ENCODE assay signal across 19 cellular contexts in the genomic region with DNA sequence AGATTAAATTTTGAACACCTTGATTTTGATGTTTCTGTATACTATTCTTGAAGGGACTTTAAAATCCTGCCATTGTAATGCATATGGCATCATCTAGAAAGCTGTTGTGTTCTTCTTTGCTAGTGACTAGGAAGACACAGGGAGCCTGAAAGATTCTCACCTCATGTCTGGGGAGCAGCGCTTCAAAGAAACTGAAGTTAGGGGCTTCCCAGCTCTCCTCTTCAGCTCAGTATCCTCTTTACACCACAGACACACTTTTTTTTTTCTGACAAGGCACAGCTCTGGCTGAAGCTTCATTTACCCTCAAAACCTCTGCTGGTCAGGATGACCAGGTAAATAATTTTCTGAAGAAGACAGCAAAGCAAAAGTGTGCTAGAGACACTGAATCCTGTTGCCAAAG.
"Had no signal": no experiment of that assay in that cellular context is flagged by ENCODE, and none has a peak within 500 bp of the region (broad histone marks: within the 10 kb centered on the region; RNA-seq: fewer than 3 reads in every experiment).

No MANE protein-coding gene starts in this region.

- H3K4me3 Mint-ChIP-seq: endodermal cell; naive thymus-derived CD8-positive, alpha-beta T cell; stimulated activated naive B cell treated with anti-CD40 and anti-IgM and Interleukin-4, amounts not matched to agents 10 μg/mL and 1 μg/mL and 100 μg/mL, for 72 hours; stimulated activated naive CD8-positive, alpha-beta T cell treated with anti-CD3 and anti-CD28 coated beads, Interleukin-15, amount 100 ng/mL, for 72 hours had no signal

- H3K36me3 ChIP-seq: heart left ventricle, transverse colon had no signal

- H3K27me3 ChIP-seq: heart left ventricle, transverse colon had no signal

- H3K36me3 Mint-ChIP-seq: naive thymus-derived CD8-positive, alpha-beta T cell; stimulated activated naive B cell treated with anti-CD40 and anti-IgM and Interleukin-4, amounts not matched to agents 10 μg/mL and 1 μg/mL and 100 μg/mL, for 72 hours had no signal

- DNase-seq: effector CD4-positive, alpha-beta T cell; erythroblast; foreskin melanocyte; heart left ventricle; hippocampal formation; islet precursor cell; mammary epithelial cell; mucosa of descending colon; naive thymus-derived CD8-positive, alpha-beta T cell; posterior cingulate gyrus; stimulated activated CD4-positive, alpha-beta T cell treated with anti-CD3 and anti-CD28 coated beads, Interleukin-2, amount 100 ng/mL, for 24 hours; stimulated activated CD4-positive, alpha-beta T cell treated with anti-CD3 and anti-CD28 coated beads, Interleukin-4, amount 100 ng/mL, for 4 hours; stimulated activated naive B cell treated with anti-CD40 and anti-IgM and Interleukin-4, amounts not matched to agents 10 μg/mL and 1 μg/mL and 100 μg/mL, for 72 hours; stimulated activated naive CD8-positive, alpha-beta T cell treated with anti-CD3 and anti-CD28 coated beads, Interleukin-15, amount 100 ng/mL, for 72 hours; transverse colon had no signal

- H3K27ac Mint-ChIP-seq: endodermal cell; naive thymus-derived CD8-positive, alpha-beta T cell; stimulated activated naive B cell treated with anti-CD40 and anti-IgM and Interleukin-4, amounts not matched to agents 10 μg/mL and 1 μg/mL and 100 μg/mL, for 72 hours; stimulated activated naive CD8-positive, alpha-beta T cell treated with anti-CD3 and anti-CD28 coated beads, Interleukin-15, amount 100 ng/mL, for 72 hours had no signal

- H3K4me1 ChIP-seq: transverse colon had no signal

- H3K9me3 Mint-ChIP-seq: naive thymus-derived CD8-positive, alpha-beta T cell; stimulated activated naive CD8-positive, alpha-beta T cell treated with anti-CD3 and anti-CD28 coated beads, Interleukin-15, amount 100 ng/mL, for 72 hours had no signal

- H3K27ac ChIP-seq: coronary artery, heart left ventricle, thoracic aorta, transverse colon had no signal

- H3K4me3 ChIP-seq: coronary artery, heart left ventricle, mucosa of descending colon, thoracic aorta, transverse colon had no signal

- ATAC-seq: heart left ventricle; mucosa of descending colon; naive thymus-derived CD8-positive, alpha-beta T cell; sciatic nerve; stimulated activated naive B cell treated with anti-CD40 and anti-IgM and Interleukin-4, amounts not matched to agents 10 μg/mL and 1 μg/mL and 100 μg/mL, for 72 hours; stimulated activated naive CD8-positive, alpha-beta T cell treated with anti-CD3 and anti-CD28 coated beads, Interleukin-15, amount 100 ng/mL, for 72 hours had no signal

- H3K4me1 Mint-ChIP-seq: stimulated activated naive B cell treated with anti-CD40 and anti-IgM and Interleukin-4, amounts not matched to agents 10 μg/mL and 1 μg/mL and 100 μg/mL, for 72 hours had no signal
